In the genomic region with DNA sequence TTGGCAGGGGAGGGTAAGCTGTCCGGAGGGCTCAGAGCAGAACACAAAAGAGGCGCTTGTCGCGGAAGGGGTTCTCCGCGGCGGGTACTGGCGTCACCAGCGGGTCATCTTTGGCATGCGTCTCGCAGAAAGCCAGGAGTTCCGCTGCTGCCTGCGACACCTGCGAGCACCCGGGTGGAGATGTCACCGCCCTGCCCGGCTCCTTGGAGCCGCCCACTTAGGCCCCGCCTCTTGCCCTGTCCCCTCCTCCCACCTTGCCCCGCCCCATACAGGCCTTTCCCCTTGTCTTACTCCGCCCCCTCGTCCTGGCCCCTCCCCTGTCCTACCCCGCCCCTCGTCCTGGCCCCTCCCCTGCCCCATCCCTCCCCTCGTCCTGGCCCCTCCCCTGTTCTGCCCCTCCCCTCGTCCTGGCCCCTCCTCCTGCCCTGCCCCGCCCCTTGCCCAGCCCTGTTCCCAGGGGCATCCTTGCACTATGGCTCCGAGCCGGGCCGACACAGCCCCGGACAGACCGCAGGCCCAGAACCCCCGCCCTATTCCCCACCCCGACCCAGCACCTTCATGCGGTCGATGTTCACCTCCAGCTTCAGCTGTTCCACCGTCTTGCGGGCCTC, we compare ENCODE assay signal across 8 cellular contexts. TPM values are rescaled to one million over a fixed set of nuclear protein-coding genes. Genes with fewer than 3 reads are reported as not detected.
DNase-seq lines count a peak whose midpoint lies in the region; ATAC-seq, FAIRE-seq and TF ChIP-seq lines count a peak whose summit lies in the region.

No MANE protein-coding gene starts in this region.

- H3K4me3 ChIP-seq in colonic mucosa (peak overlapping the region; percentile 23), HepG2 (replicated peaks in 1 of 3; ENCODE audit: insufficient read depth in 1 of 3, low read depth in 2 of 3, low read length in 3 of 3) (peak overlapping the region in 1 of 3 experiments; percentile 16; a peak in 1 of 6 replicates)

- no peak for FAIRE-seq in HepG2 (lab: Jason Lieb, UNC)

- no peaks in the 10 kb centered on the region for H4K20me1 ChIP-seq in HepG2 (ENCODE audit: insufficient read depth, low read length)

- ATAC-seq in HepG2 (peak; percentile 14; the same call in 2 of the 3 replicates), HG03457 (IDR thresholded peaks at IDR 0.05; ENCODE audit: unreplicated experiment) (no peak)

- 8% methylated on average over 27 of the region's 38 CpGs for WGBS in HepG2 (ENCODE audit: low lambda C conversion rate)

- H3K27ac ChIP-seq in colonic mucosa (no peak overlapping the region), HepG2 (ENCODE audit: extremely low read length, insufficient read depth, low read length) (no peak overlapping the region)

- H3K4me1 ChIP-seq in colonic mucosa (peaks cover 12% of the 10 kb centered on the region), HepG2 (ENCODE audit: insufficient read depth, low read length) (peaks cover 13% of the 10 kb centered on the region)

- H3K4me2 ChIP-seq in HepG2 (ENCODE audit: low read depth, low read length), result peak overlapping the region; percentile 39; the same call in 1 of the 2 replicates

- peak overlapping the region; percentile 87 for H3K4me3 Mint-ChIP-seq in activated CD4-positive, alpha-beta T cell treated with anti-CD3 and anti-CD28 coated beads, Interleukin-2, amount 10 ng/mL, durations not matched to agents 24 days and 14 days

- BruUV-seq in HepG2 (replicated peaks; lab: Mats Ljungman, UMichigan), result no TSS peak

- H2AFZ ChIP-seq in HepG2 (ENCODE audit: low read length), result no peak overlapping the region

- TF ChIP-seq EP300 in HepG2 (IDR thresholded peaks at IDR 0.05; ENCODE audit: low read depth in 2 of 2, low read length in 2 of 2) (no peak), HepG2 (CRISPR knock-in tag; IDR thresholded peaks at IDR 0.05; ENCODE audit: borderline replicate concordance) (no peak)

- CTCF ChIA-PET in HEK293T (lab: Yijun Ruan, JAX) (interaction anchor here (1.0 kb wide), 1 partner anchor 28 kb away, joined by 3 read pairs; no protein-coding TSS in a partner anchor), HepG2 (lab: Yijun Ruan, JAX; ENCODE audit: low intra/inter-chr PET ratio, low total read pairs) (no interaction called here)

- POLR2A ChIA-PET in HEK293T (lab: Yijun Ruan, JAX), result interaction anchor here (1.4 kb wide), 1 partner anchor 20 kb away, joined by 5 read pairs; no protein-coding TSS in a partner anchor
- POLR2A ChIA-PET in HepG2 (lab: Yijun Ruan, JAX), result no interaction called here

- H3K27ac Mint-ChIP-seq in activated CD4-positive, alpha-beta T cell treated with anti-CD3 and anti-CD28 coated beads, Interleukin-2, amount 10 ng/mL, durations not matched to agents 24 days and 14 days, result peak overlapping the region; percentile 82

- H3K36me3 ChIP-seq in colonic mucosa (no peaks in the 10 kb centered on the region), HepG2 (replicated peaks in 1 of 2; ENCODE audit: control insufficient read depth in 1 of 2, insufficient read depth in 2 of 2, low read length in 2 of 2) (no peaks in the 10 kb centered on the region)

- H3K27me3 Mint-ChIP-seq in activated CD4-positive, alpha-beta T cell treated with anti-CD3 and anti-CD28 coated beads, Interleukin-2, amount 10 ng/mL, durations not matched to agents 24 days and 14 days, result peaks cover 5% of the 10 kb centered on the region

- H3K27me3 ChIP-seq in colonic mucosa (peaks cover 23% of the 10 kb centered on the region), HepG2 (ENCODE audit: control insufficient read depth in 1 of 2, insufficient read depth in 2 of 2, low read length in 2 of 2) (peaks cover 11 to 43% of the 10 kb centered on the region in 2 experiments)

- peaks cover 15% of the 10 kb centered on the region for H3K4me1 Mint-ChIP-seq in activated CD4-positive, alpha-beta T cell treated with anti-CD3 and anti-CD28 coated beads, Interleukin-2, amount 10 ng/mL, durations not matched to agents 24 days and 14 days

- TF ChIP-seq RAD21 in HepG2 (CRISPR knock-in tag; IDR thresholded peaks at IDR 0.05), result no peak

- no peak for TF ChIP-seq POLR2A in HepG2 (IDR thresholded peaks at IDR 0.05; ENCODE audit: insufficient read depth in 1 of 2, low read depth in 2 of 2, low read length in 2 of 2)

- no peaks in the 10 kb centered on the region for H3K9me3 ChIP-seq in colonic mucosa
- no peaks in the 10 kb centered on the region for H3K9me3 ChIP-seq in HepG2 (ENCODE audit: low read length)

- intact Hi-C loops in activated CD4-positive, alpha-beta T cell treated with anti-CD3 and anti-CD28 coated beads, Interleukin-2, amount 10 ng/mL, durations not matched to agents 24 days and 14 days (cut with micrococcal nuclease), result loop anchor here (1.0 kb wide), 2 partner anchors 9 to 27 kb away; a partner anchor contains a TSS
- intact Hi-C loops in colonic mucosa (cut with DNase I) (no loop called here), HepG2 (cut with micrococcal nuclease; ENCODE audit: unreplicated experiment) (no loop called here)

- peak; percentile 14 for DNase-seq in DMS 273 treated with DMSO at 0.1 percent for 48 hours (lab: John Stamatoyannopoulos, UW)
- peak; percentile 97 for DNase-seq in HEK293T (ENCODE audit: extremely low spot score)
- DNase-seq in NCI-H2196 (lab: John Stamatoyannopoulos, UW; ENCODE audit: unreplicated experiment), result peak; percentile 63
- peak; percentile 99 for DNase-seq in activated CD4-positive, alpha-beta T cell treated with anti-CD3 and anti-CD28 coated beads, Interleukin-2, amount 10 ng/mL, durations not matched to agents 24 days and 14 days
- DNase-seq in colonic mucosa, result peak; percentile 97
- no peak for DNase-seq in HepG2 (ENCODE audit: low spot score)
- peak; percentile 93 for DNase-seq in stimulated activated CD4-positive, alpha-beta T cell treated with anti-CD3 and anti-CD28 coated beads, Interleukin-4, amount 100 ng/mL, for 24 hours

- H3K79me2 ChIP-seq in HepG2 (ENCODE audit: insufficient read depth, low read length), result no peaks in the 10 kb centered on the region

- peaks cover 3% of the 10 kb centered on the region for H3K36me3 Mint-ChIP-seq in activated CD4-positive, alpha-beta T cell treated with anti-CD3 and anti-CD28 coated beads, Interleukin-2, amount 10 ng/mL, durations not matched to agents 24 days and 14 days (ENCODE audit: low read depth)

- H3K9ac ChIP-seq in colonic mucosa (ENCODE audit: low read depth in 2 of 2, low read length in 2 of 2) (peak overlapping the region in 1 of 2 donors; percentile 51), HepG2 (ENCODE audit: insufficient read depth, low read depth, low read length) (no peak overlapping the region)

- H3K9me3 Mint-ChIP-seq in activated CD4-positive, alpha-beta T cell treated with anti-CD3 and anti-CD28 coated beads, Interleukin-2, amount 10 ng/mL, durations not matched to agents 24 days and 14 days, result no peaks in the 10 kb centered on the region

- TF ChIP-seq CTCF in colonic mucosa (IDR thresholded peaks at IDR 0.05) (no peak), HepG2 (CRISPR knock-in tag; IDR thresholded peaks at IDR 0.05) (no peak)

- in situ Hi-C loops in HepG2 (cut with HindIII; ENCODE audit: extremely low pct_ligation_motif_present, low pct_unique_long_range_greater_than_20kb), result no loop called here

RNA-seq across cellular contexts. Expression of a gene that starts 1.9 kb away (rescaled TPM):
- 13.3 and 14.1 TPM in 2 replicates for total RNA-seq in activated CD4-positive, alpha-beta T cell treated with anti-CD3 and anti-CD28 coated beads, Interleukin-2, amount 10 ng/mL, durations not matched to agents 24 days and 14 days
- not detected for total RNA-seq in colonic mucosa
- not detected in 2 replicates for total RNA-seq in HepG2 (2016; rRNA removed; fragmentation: Illumina TruSeq; extraction: Trizol)
- total RNA-seq in HepG2 (2016; cell fraction: cytosol; rRNA removed; fragmentation: Illumina TruSeq; extraction: Trizol; ENCODE audit: low read depth), result not detected in 2 replicates
- total RNA-seq in HepG2 (2016; cell fraction: insoluble cytoplasmic fraction; rRNA removed; fragmentation: Illumina TruSeq; extraction: Trizol), result not detected in 2 replicates
- not detected in 2 replicates for total RNA-seq in HepG2 (2016; cell fraction: membrane; rRNA removed; fragmentation: Illumina TruSeq; extraction: Trizol)
- total RNA-seq in HepG2 (2016; cell fraction: nucleus; rRNA removed; fragmentation: Illumina TruSeq; extraction: Trizol), result not detected in 2 replicates
- polyA plus RNA-seq in HepG2 (2011; rRNA removed), result not detected in 2 replicates
- polyA plus RNA-seq in HepG2 (2011; cell fraction: cytosol; rRNA removed), result not detected in 2 replicates
- not detected in 2 replicates for polyA plus RNA-seq in HepG2 (2011; cell fraction: nucleus; rRNA removed)
- not detected in 2 replicates for polyA plus RNA-seq in HepG2 (2012)
- polyA plus RNA-seq in HepG2 (2016; cell fraction: cytosol; fragmentation: Illumina TruSeq; extraction: Trizol; ENCODE audit: low read depth), result not detected in 2 replicates
- polyA plus RNA-seq in HepG2 (2016; cell fraction: insoluble cytoplasmic fraction; fragmentation: Illumina TruSeq; extraction: Trizol; ENCODE audit: low read depth), result not detected in 2 replicates
- polyA plus RNA-seq in HepG2 (2016; cell fraction: membrane; fragmentation: Illumina TruSeq; extraction: Trizol; ENCODE audit: low read depth), result not detected in 2 replicates
- polyA plus RNA-seq in HepG2 (2016; cell fraction: nucleus; fragmentation: Illumina TruSeq; extraction: Trizol; ENCODE audit: insufficient read depth, low read depth), result not detected in 2 replicates
- polyA minus RNA-seq in HepG2 (2011; rRNA and poly(A)+ RNA removed; ENCODE audit: low replicate concordance), result not detected in 2 replicates
- not detected in 2 replicates for polyA minus RNA-seq in HepG2 (2011; cell fraction: cytosol; rRNA and poly(A)+ RNA removed)
- not detected in 2 replicates for polyA minus RNA-seq in HepG2 (2011; cell fraction: nucleus; rRNA and poly(A)+ RNA removed)

RNA-seq across cellular contexts. Expression of a gene that starts 9.3 kb away (rescaled TPM):
- total RNA-seq in activated CD4-positive, alpha-beta T cell treated with anti-CD3 and anti-CD28 coated beads, Interleukin-2, amount 10 ng/mL, durations not matched to agents 24 days and 14 days, result 194 TPM in 2 replicates
- under 1 TPM; 0.82 TPM for total RNA-seq in colonic mucosa
- total RNA-seq in HepG2 (2016; rRNA removed; fragmentation: Illumina TruSeq; extraction: Trizol), result not detected in 2 replicates
- not detected in 2 replicates for total RNA-seq in HepG2 (2016; cell fraction: cytosol; rRNA removed; fragmentation: Illumina TruSeq; extraction: Trizol; ENCODE audit: low read depth)
- total RNA-seq in HepG2 (2016; cell fraction: insoluble cytoplasmic fraction; rRNA removed; fragmentation: Illumina TruSeq; extraction: Trizol), result not detected in 2 replicates
- total RNA-seq in HepG2 (2016; cell fraction: membrane; rRNA removed; fragmentation: Illumina TruSeq; extraction: Trizol), result not detected in 2 replicates
- total RNA-seq in HepG2 (2016; cell fraction: nucleus; rRNA removed; fragmentation: Illumina TruSeq; extraction: Trizol), result not detected in 2 replicates
- polyA plus RNA-seq in HepG2 (2011; rRNA removed), result not detected in 2 replicates
- polyA plus RNA-seq in HepG2 (2011; cell fraction: cytosol; rRNA removed), result not detected in 2 replicates
- not detected in 2 replicates for polyA plus RNA-seq in HepG2 (2011; cell fraction: nucleus; rRNA removed)
- not detected in 2 replicates for polyA plus RNA-seq in HepG2 (2012)
- not detected in 2 replicates for polyA plus RNA-seq in HepG2 (2016; cell fraction: cytosol; fragmentation: Illumina TruSeq; extraction: Trizol; ENCODE audit: low read depth)
- not detected in 2 replicates for polyA plus RNA-seq in HepG2 (2016; cell fraction: insoluble cytoplasmic fraction; fragmentation: Illumina TruSeq; extraction: Trizol; ENCODE audit: low read depth)
- not detected in 2 replicates for polyA plus RNA-seq in HepG2 (2016; cell fraction: membrane; fragmentation: Illumina TruSeq; extraction: Trizol; ENCODE audit: low read depth)
- not detected in 2 replicates for polyA plus RNA-seq in HepG2 (2016; cell fraction: nucleus; fragmentation: Illumina TruSeq; extraction: Trizol; ENCODE audit: insufficient read depth, low read depth)
- polyA minus RNA-seq in HepG2 (2011; rRNA and poly(A)+ RNA removed; ENCODE audit: low replicate concordance), result 0.09 TPM in 1 of 2 replicates, not detected in the other
- not detected in 2 replicates for polyA minus RNA-seq in HepG2 (2011; cell fraction: cytosol; rRNA and poly(A)+ RNA removed)
- polyA minus RNA-seq in HepG2 (2011; cell fraction: nucleus; rRNA and poly(A)+ RNA removed), result not detected in 2 replicates

RNA-seq across cellular contexts. Expression of a gene that starts 26.8 kb away (rescaled TPM):
- total RNA-seq in activated CD4-positive, alpha-beta T cell treated with anti-CD3 and anti-CD28 coated beads, Interleukin-2, amount 10 ng/mL, durations not matched to agents 24 days and 14 days, result 3.2 and 3.7 TPM in 2 replicates
- total RNA-seq in colonic mucosa (1 to 10 TPM; 1.6 to 5.3 TPM), HepG2 (2016; rRNA removed; fragmentation: Illumina TruSeq; extraction: Trizol) (0.04 TPM in 1 of 2 replicates, not detected in the other)
- 0.09 and 0.10 TPM in 2 replicates for total RNA-seq in HepG2 (2016; cell fraction: cytosol; rRNA removed; fragmentation: Illumina TruSeq; extraction: Trizol; ENCODE audit: low read depth)
- total RNA-seq in HepG2 (2016; cell fraction: insoluble cytoplasmic fraction; rRNA removed; fragmentation: Illumina TruSeq; extraction: Trizol), result 0.04 TPM in 1 of 2 replicates, not detected in the other
- not detected in 2 replicates for total RNA-seq in HepG2 (2016; cell fraction: membrane; rRNA removed; fragmentation: Illumina TruSeq; extraction: Trizol)
- total RNA-seq in HepG2 (2016; cell fraction: nucleus; rRNA removed; fragmentation: Illumina TruSeq; extraction: Trizol), result not detected in 2 replicates
- 0.04 TPM in 1 of 2 replicates, not detected in the other for polyA plus RNA-seq in HepG2 (2011; rRNA removed)
- 0.03 TPM in 2 replicates for polyA plus RNA-seq in HepG2 (2011; cell fraction: cytosol; rRNA removed)
- not detected in 2 replicates for polyA plus RNA-seq in HepG2 (2011; cell fraction: nucleus; rRNA removed)
- polyA plus RNA-seq in HepG2 (2012), result not detected in 2 replicates
- polyA plus RNA-seq in HepG2 (2016; cell fraction: cytosol; fragmentation: Illumina TruSeq; extraction: Trizol; ENCODE audit: low read depth), result 0.07 TPM in 1 of 2 replicates, not detected in the other
- polyA plus RNA-seq in HepG2 (2016; cell fraction: insoluble cytoplasmic fraction; fragmentation: Illumina TruSeq; extraction: Trizol; ENCODE audit: low read depth), result not detected in 2 replicates
- polyA plus RNA-seq in HepG2 (2016; cell fraction: membrane; fragmentation: Illumina TruSeq; extraction: Trizol; ENCODE audit: low read depth), result not detected in 2 replicates
- polyA plus RNA-seq in HepG2 (2016; cell fraction: nucleus; fragmentation: Illumina TruSeq; extraction: Trizol; ENCODE audit: insufficient read depth, low read depth), result 0.16 TPM in 1 of 2 replicates, not detected in the other
- 0.09 TPM in 1 of 2 replicates, not detected in the other for polyA minus RNA-seq in HepG2 (2011; rRNA and poly(A)+ RNA removed; ENCODE audit: low replicate concordance)
- polyA minus RNA-seq in HepG2 (2011; cell fraction: cytosol; rRNA and poly(A)+ RNA removed), result not detected in 2 replicates
- polyA minus RNA-seq in HepG2 (2011; cell fraction: nucleus; rRNA and poly(A)+ RNA removed), result not detected in 2 replicates

RNA-seq across cellular contexts. Expression of a gene that starts 33.0 kb away (rescaled TPM):
- 477 and 479 TPM in 2 replicates for total RNA-seq in activated CD4-positive, alpha-beta T cell treated with anti-CD3 and anti-CD28 coated beads, Interleukin-2, amount 10 ng/mL, durations not matched to agents 24 days and 14 days
- total RNA-seq in colonic mucosa (100 to 1,000 TPM; 309 to 444 TPM), HepG2 (2016; rRNA removed; fragmentation: Illumina TruSeq; extraction: Trizol) (258 and 314 TPM in 2 replicates)
- 219 and 253 TPM in 2 replicates for total RNA-seq in HepG2 (2016; cell fraction: cytosol; rRNA removed; fragmentation: Illumina TruSeq; extraction: Trizol; ENCODE audit: low read depth)
- 270 and 297 TPM in 2 replicates for total RNA-seq in HepG2 (2016; cell fraction: insoluble cytoplasmic fraction; rRNA removed; fragmentation: Illumina TruSeq; extraction: Trizol)
- 322 and 352 TPM in 2 replicates for total RNA-seq in HepG2 (2016; cell fraction: membrane; rRNA removed; fragmentation: Illumina TruSeq; extraction: Trizol)
- 95.5 and 96.2 TPM in 2 replicates for total RNA-seq in HepG2 (2016; cell fraction: nucleus; rRNA removed; fragmentation: Illumina TruSeq; extraction: Trizol)
- 232 and 239 TPM in 2 replicates for polyA plus RNA-seq in HepG2 (2011; rRNA removed)
- polyA plus RNA-seq in HepG2 (2011; cell fraction: cytosol; rRNA removed), result 211 and 281 TPM in 2 replicates
- polyA plus RNA-seq in HepG2 (2011; cell fraction: nucleus; rRNA removed), result 146 and 178 TPM in 2 replicates
- polyA plus RNA-seq in HepG2 (2012), result 277 and 325 TPM in 2 replicates
- polyA plus RNA-seq in HepG2 (2016; cell fraction: cytosol; fragmentation: Illumina TruSeq; extraction: Trizol; ENCODE audit: low read depth), result 495 and 575 TPM in 2 replicates
- 466 and 539 TPM in 2 replicates for polyA plus RNA-seq in HepG2 (2016; cell fraction: insoluble cytoplasmic fraction; fragmentation: Illumina TruSeq; extraction: Trizol; ENCODE audit: low read depth)
- 497 and 555 TPM in 2 replicates for polyA plus RNA-seq in HepG2 (2016; cell fraction: membrane; fragmentation: Illumina TruSeq; extraction: Trizol; ENCODE audit: low read depth)
- 259 and 261 TPM in 2 replicates for polyA plus RNA-seq in HepG2 (2016; cell fraction: nucleus; fragmentation: Illumina TruSeq; extraction: Trizol; ENCODE audit: insufficient read depth, low read depth)
- polyA minus RNA-seq in HepG2 (2011; rRNA and poly(A)+ RNA removed; ENCODE audit: low replicate concordance), result 66.6 and 121 TPM in 2 replicates
- polyA minus RNA-seq in HepG2 (2011; cell fraction: cytosol; rRNA and poly(A)+ RNA removed), result 58.1 and 58.6 TPM in 2 replicates
- polyA minus RNA-seq in HepG2 (2011; cell fraction: nucleus; rRNA and poly(A)+ RNA removed), result 33.0 and 37.0 TPM in 2 replicates

Comparison
In these comparisons a context has a peak if more than half of its experiments do, and no peak if none do; other contexts are left out.
1. RNA of a gene that starts 9.3 kb away (total RNA-seq): 194 TPM in activated CD4-positive, alpha-beta T cell treated with anti-CD3 and anti-CD28 coated beads, Interleukin-2, amount 10 ng/mL, durations not matched to agents 24 days and 14 days; 0.82 TPM in colonic mucosa and not detected in HepG2; every median in the first group is over 100 times any median in the second.